ENCODE assay signal across 1 cellular context in genomic region chr21:20943476-20944085, GRCh38.
TF ChIP-seq lines count a peak whose summit lies in the region.

No MANE protein-coding gene starts in this region.

TF ChIP-seq in WTC11, 78 proteins besides CTCF, POLR2A, EP300 and RAD21 (continued from another document):
- TF ChIP-seq FOXK1 (CRISPR knock-in tag; IDR thresholded peaks at IDR 0.05): no peak
- no peak for TF ChIP-seq SOX15 (CRISPR knock-in tag; IDR thresholded peaks at IDR 0.05)
- TF ChIP-seq ELF4 (CRISPR knock-in tag; IDR thresholded peaks at IDR 0.05; ENCODE audit: low read depth): no peak
- TF ChIP-seq PREB (CRISPR knock-in tag; IDR thresholded peaks at IDR 0.05; ENCODE audit: borderline replicate concordance): no peak
- no peak for TF ChIP-seq TP53 (CRISPR knock-in tag; IDR thresholded peaks at IDR 0.05)
- no peak for TF ChIP-seq ZMAT4 (CRISPR knock-in tag; IDR thresholded peaks at IDR 0.05)
- TF ChIP-seq AR (CRISPR knock-in tag; IDR thresholded peaks at IDR 0.05): no peak
